8 cellular contexts compared by ENCODE assay signal in the genomic region with DNA sequence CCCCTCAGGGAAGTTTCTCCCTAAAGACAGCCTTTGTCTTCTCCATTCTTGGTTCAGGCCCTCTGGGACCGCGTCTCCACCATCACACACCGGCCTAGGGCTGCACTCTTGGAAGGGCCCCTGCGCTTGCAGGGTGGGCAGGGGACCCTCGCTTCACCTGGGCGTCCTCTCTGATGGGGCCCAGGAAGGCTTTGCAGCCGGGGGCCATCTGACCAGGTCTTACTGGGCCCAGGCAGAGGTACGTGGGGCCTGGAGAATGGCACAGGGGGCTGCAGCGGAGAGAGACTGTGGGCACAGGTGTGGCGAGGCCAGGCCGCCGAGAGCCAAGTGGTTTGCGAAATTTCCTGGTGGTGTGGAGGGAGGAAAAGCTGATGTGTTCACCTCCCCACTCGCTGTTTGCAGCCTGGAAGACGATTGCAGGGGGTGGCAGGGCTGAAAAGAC. TPM values are rescaled to one million over a fixed set of nuclear protein-coding genes. Genes with fewer than 3 reads are reported as not detected.
DNase-seq lines count a peak whose midpoint lies in the region; ATAC-seq lines count a peak whose summit lies in the region.

No MANE protein-coding gene starts in this region.

- peak overlapping the region; percentile 79 for H3K27ac ChIP-seq in substantia nigra (ENCODE audit: low read depth, low read length, poor library complexity, severe bottlenecking)

- H3K9me3 Mint-ChIP-seq in activated naive CD4-positive, alpha-beta T cell treated with anti-CD3 and anti-CD28 coated beads, Interleukin-2, amount 50 U/mL, for 72 hours: no peaks in the 10 kb centered on the region
- no peaks in the 10 kb centered on the region for H3K9me3 Mint-ChIP-seq in immature natural killer cell

- peaks cover 34 to 35% of the 10 kb centered on the region in 2 donors for H3K4me1 Mint-ChIP-seq in immature natural killer cell

- peaks cover 0 to 5% of the 10 kb centered on the region in 2 donors for H3K36me3 Mint-ChIP-seq in activated naive CD4-positive, alpha-beta T cell treated with anti-CD3 and anti-CD28 coated beads, Interleukin-2, amount 50 U/mL, for 72 hours
- no peaks in the 10 kb centered on the region for H3K36me3 Mint-ChIP-seq in immature natural killer cell

- peaks cover 2 to 6% (median 4%) of the 10 kb centered on the region in 3 donors for H3K27me3 Mint-ChIP-seq in immature natural killer cell (ENCODE audit: low read depth in 3 of 3)

- peak overlapping the region; percentile 92 to 98 (median 95) for H3K4me3 Mint-ChIP-seq in immature natural killer cell

- peak overlapping the region; percentile 92 to 94 for H3K27ac Mint-ChIP-seq in activated naive CD4-positive, alpha-beta T cell treated with anti-CD3 and anti-CD28 coated beads, Interleukin-2, amount 50 U/mL, for 72 hours
- peak overlapping the region; percentile 95 to 99 (median 96) for H3K27ac Mint-ChIP-seq in immature natural killer cell

- ATAC-seq in activated naive CD4-positive, alpha-beta T cell treated with anti-CD3 and anti-CD28 coated beads, Interleukin-2, amount 50 U/mL, for 72 hours: no peak
- ATAC-seq in GM21576 (IDR thresholded peaks at IDR 0.05; ENCODE audit: unreplicated experiment): no peak

- peak; percentile 60 for DNase-seq in SKM-1 treated with dmso at 0.1 percent for 144 hours (lab: John Stamatoyannopoulos, UW; ENCODE audit: unreplicated experiment)
- DNase-seq in SKM-1 (lab: John Stamatoyannopoulos, UW; ENCODE audit: unreplicated experiment): no peak
- DNase-seq in activated naive CD4-positive, alpha-beta T cell treated with anti-CD3 and anti-CD28 coated beads, Interleukin-2, amount 50 U/mL, for 72 hours (ENCODE audit: low spot score in 2 of 2): no peak
- DNase-seq in immature natural killer cell: no peak
- peak in 1 of 49 donors; percentile 46 for DNase-seq in substantia nigra (lab: John Stamatoyannopoulos, UW)
- no peak for DNase-seq in LoVo (ENCODE audit: low spot score)
- no peak for DNase-seq in NCI-H2196 treated with DMSO at 0.1 percent for 48 hours (lab: John Stamatoyannopoulos, UW; ENCODE audit: unreplicated experiment)

RNA-seq across cellular contexts. Expression of gene ALOX5, which starts 44.4 kb away (rescaled TPM):
- 1 to 10 TPM in 1 of 2 donors, under 1 TPM in 1; 0.68 to 1.7 TPM for total RNA-seq in activated naive CD4-positive, alpha-beta T cell treated with anti-CD3 and anti-CD28 coated beads, Interleukin-2, amount 50 U/mL, for 72 hours
- 1 to 10 TPM in 2 of 3 donors, under 1 TPM in 1; 0.99 to 8.0 (median 1.9) TPM for polyA plus RNA-seq in immature natural killer cell
